ENCODE assay signal across 8 cellular contexts in genomic region chr2:54570925-54571694, GRCh38.
DNase-seq lines count a peak whose midpoint lies in the region; ATAC-seq and TF ChIP-seq lines count a peak whose summit lies in the region.

No MANE protein-coding gene starts in this region.

- CTCF ChIA-PET in PC-9 (lab: Charles Lee) = interaction anchor here (0.6 to 0.7 kb wide), 2 partner anchors 13 to 254 kb away, joined by 3 to 7 read pairs; no protein-coding TSS in a partner anchor

- H3K27me3 ChIP-seq in BE2C (no peaks in the 10 kb centered on the region), PC-9 (ENCODE audit: insufficient read depth, low read depth) (no peaks in the 10 kb centered on the region)

- peaks cover 95% of the 10 kb centered on the region for H3K79me2 ChIP-seq in PC-9 (ENCODE audit: low read depth)

- no peak overlapping the region for H2AFZ ChIP-seq in PC-9

- H3K27ac ChIP-seq in PC-9 = peak overlapping the region; percentile 97

- peak overlapping the region; percentile 79 for H3K4me2 ChIP-seq in PC-9

- peaks cover 4% of the 10 kb centered on the region for H4K20me1 ChIP-seq in PC-9 (ENCODE audit: insufficient read depth)

- H3K9me2 ChIP-seq in PC-9 (ENCODE audit: insufficient read depth) = no peaks in the 10 kb centered on the region

- ATAC-seq in HG03103 (IDR thresholded peaks at IDR 0.05; ENCODE audit: low read depth, unreplicated experiment) (peak; percentile 56), left cardiac atrium (peak; percentile 70 to 72)

- H3K4me3 ChIP-seq in BE2C (ENCODE audit: low read depth, low read length) (no peak overlapping the region), PC-9 (peak overlapping the region; percentile 33; the same call in 1 of the 2 replicates)

- H3K9me3 ChIP-seq in BE2C = no peaks in the 10 kb centered on the region
- H3K9me3 ChIP-seq in PC-9 (ENCODE audit: insufficient read depth, low read depth) = no peaks in the 10 kb centered on the region

- H3K36me3 ChIP-seq in BE2C (no peaks in the 10 kb centered on the region), PC-9 (ENCODE audit: low read depth) (peaks cover 3% of the 10 kb centered on the region; the same call in 1 of the 2 replicates)

- in situ Hi-C loops in GM18951 (cut with MboI; ENCODE audit: low sequenced_read_pairs, unreplicated experiment) = loop anchor here (10.0 kb wide), 1 partner anchor 64 kb away; no protein-coding TSS in a partner anchor

- peaks cover 65% of the 10 kb centered on the region for H3F3A ChIP-seq in PC-9 (ENCODE audit: insufficient read depth, low read depth)

- POLR2A ChIA-PET in PC-9 (lab: Charles Lee; ENCODE audit: unreplicated experiment) = interaction anchor here (0.6 to 1.6 kb wide), 4 partner anchors 13 to 479 kb away, joined by 3 to 21 read pairs (median 5); no protein-coding TSS in a partner anchor

- DNase-seq in BE2C = peak; percentile 11
- peak; percentile 69 to 73 for DNase-seq in PC-9
- DNase-seq in activated effector memory CD4-positive, alpha-beta T cell treated with anti-CD3 and anti-CD28 coated beads, Interleukin-2, amount 50 U/mL, for 16 hours = peak; percentile 85
- peak; percentile 45 for DNase-seq in left cardiac atrium
- peak; percentile 68 to 72 for DNase-seq in stimulated activated CD4-positive, alpha-beta T cell treated with anti-CD3 and anti-CD28 coated beads, Interleukin-15, amount 100 ng/mL, for 48 hours (ENCODE audit: low read depth in 2 of 2)
- no peak for DNase-seq in NCI-H345 treated with DMSO at 0.1 percent for 48 hours (lab: John Stamatoyannopoulos, UW; ENCODE audit: unreplicated experiment)

- TF ChIP-seq CTCF in BE2C (IDR thresholded peaks at IDR 0.05; ENCODE audit: low read depth, low read length) (no peak), PC-9 (conservative IDR thresholded peaks at IDR 0.05) (no peak)

- TF ChIP-seq POLR2A in GM18951 (IDR thresholded peaks at IDR 0.05; ENCODE audit: extremely low read depth, insufficient read depth, insufficient read length) = peak; percentile 59

- intact Hi-C loops in PC-9 (cut with micrococcal nuclease; ENCODE audit: unreplicated experiment) = loop anchor here (1.0 to 5.0 kb wide), 2 partner anchors 40 to 41 kb away; no protein-coding TSS in a partner anchor
- intact Hi-C loops in left cardiac atrium (cut with DNase I) = no loop called here

- BruUV-seq in PC-9 (replicated peaks; lab: Mats Ljungman, UMichigan) = no TSS peak

- H3K4me1 ChIP-seq in BE2C (peaks cover 26% of the 10 kb centered on the region), PC-9 (replicated peaks; ENCODE audit: insufficient read depth) (peaks cover 83% of the 10 kb centered on the region)
